12 cellular contexts compared by ENCODE assay signal in genomic region chr19:46218160-46218559, GRCh38. TPM values are rescaled to one million over a fixed set of nuclear protein-coding genes. Genes with fewer than 3 reads are reported as not detected.
DNase-seq lines count a peak whose midpoint lies in the region; ATAC-seq and TF ChIP-seq lines count a peak whose summit lies in the region.
"Had no signal": no experiment of that assay in that cellular context is flagged by ENCODE, and none has a peak within 500 bp of the region (broad histone marks: within the 10 kb centered on the region; RNA-seq: fewer than 3 reads in every experiment).

No MANE protein-coding gene starts in this region.

- intact Hi-C loops in left cardiac atrium (cut with DNase I), result no loop called here
- intact Hi-C loops in cardiac septum (cut with DNase I), result no loop called here
- intact Hi-C loops in sigmoid colon (cut with DNase I), result no loop called here

- no peaks in the 10 kb centered on the region for H3K36me3 Mint-ChIP-seq in WTC11
- H3K36me3 Mint-ChIP-seq in osteocyte (ENCODE audit: unreplicated experiment), result no peaks in the 10 kb centered on the region

- CTCF ChIA-PET in WTC11 (lab: Charles Lee), result interaction anchor here (0.6 to 1.6 kb wide), 3 partner anchors 29 to 142 kb away, joined by 3 to 13 read pairs (median 5); no protein-coding TSS in a partner anchor

- H3K27ac ChIP-seq in WERI-Rb-1, result no peak overlapping the region
- H3K27ac ChIP-seq in sigmoid colon, result no peak overlapping the region
- H3K27ac ChIP-seq: C4-2B, pancreas had no signal

- H3K27ac Mint-ChIP-seq in WTC11 (no peak overlapping the region), osteocyte (ENCODE audit: unreplicated experiment) (no peak overlapping the region)

- H3K9me3 ChIP-seq in WERI-Rb-1 (ENCODE audit: severe bottlenecking), result peaks cover 2% of the 10 kb centered on the region
- H3K9me3 ChIP-seq in sigmoid colon, result no peaks in the 10 kb centered on the region
- H3K9me3 ChIP-seq: pancreas had no signal

- H3K4me3 Mint-ChIP-seq in WTC11 (no peak overlapping the region), osteocyte (ENCODE audit: unreplicated experiment) (no peak overlapping the region)

- peaks cover 8% of the 10 kb centered on the region for H3K9me3 Mint-ChIP-seq in WTC11
- no peaks in the 10 kb centered on the region for H3K9me3 Mint-ChIP-seq in osteocyte (ENCODE audit: unreplicated experiment)

- no peak for TF ChIP-seq POLR2A in sigmoid colon (IDR thresholded peaks at IDR 0.05)

- peaks cover 0 to 17% (median 17%) of the 10 kb centered on the region in 4 donors for H3K4me1 ChIP-seq in sigmoid colon
- H3K4me1 ChIP-seq: pancreas had no signal

- TF ChIP-seq EP300 in sigmoid colon (IDR thresholded peaks at IDR 0.05), result no peak

- H3K27me3 Mint-ChIP-seq in WTC11 (ENCODE audit: low read depth) (peaks cover 11% of the 10 kb centered on the region), osteocyte (ENCODE audit: unreplicated experiment) (peaks cover 22% of the 10 kb centered on the region)

- ATAC-seq in left cardiac atrium (no peak), WTC11 (peak; percentile 61), HG03442 (IDR thresholded peaks at IDR 0.05; ENCODE audit: unreplicated experiment) (no peak)

- TF ChIP-seq CTCF in WTC11 (IDR thresholded peaks at IDR 0.05) (no peak), fibroblast of villous mesenchyme (IDR thresholded peaks at IDR 0.05; ENCODE audit: insufficient read depth, low read depth, low read length) (no peak), osteocyte (IDR thresholded peaks at IDR 0.05) (no peak), WERI-Rb-1 (IDR thresholded peaks at IDR 0.05; ENCODE audit: low read depth, low read length) (no peak), sigmoid colon (IDR thresholded peaks at IDR 0.05) (no peak)

- 23 to 29% methylated on average over 6 of the region's 6 CpGs for WGBS in sigmoid colon, 2 donors

- POLR2A ChIA-PET in WTC11 (lab: Charles Lee), result no interaction called here

- DNase-seq in left cardiac atrium (peak; percentile 31), cardiac septum (ENCODE audit: low spot score) (no peak), WTC11 (ENCODE audit: low spot score) (peak; percentile 81), fibroblast of villous mesenchyme (ENCODE audit: low read depth) (peak; percentile 35), osteocyte (ENCODE audit: extremely low spot score, unreplicated experiment) (no peak), WERI-Rb-1 (no peak), sigmoid colon (no peak)
- DNase-seq: pancreas, substantia nigra had no signal

- H3K4me3 ChIP-seq in fibroblast of villous mesenchyme (ENCODE audit: low read depth, low read length) (no peak overlapping the region), WERI-Rb-1 (ENCODE audit: low read depth, low read length) (no peak overlapping the region), sigmoid colon (no peak overlapping the region)
- H3K4me3 ChIP-seq: pancreas had no signal

- H3K4me1 Mint-ChIP-seq in WTC11 (peaks cover 3% of the 10 kb centered on the region), osteocyte (ENCODE audit: unreplicated experiment) (peaks cover 15% of the 10 kb centered on the region)

- no peaks in the 10 kb centered on the region for H3K27me3 ChIP-seq in WERI-Rb-1 (ENCODE audit: insufficient read depth, low read depth, severe bottlenecking)
- H3K27me3 ChIP-seq in sigmoid colon, result peaks cover 0 to 16% (median 0%) of the 10 kb centered on the region in 3 donors
- H3K27me3 ChIP-seq: pancreas had no signal

- H3K36me3 ChIP-seq in WERI-Rb-1 (no peaks in the 10 kb centered on the region), sigmoid colon (no peaks in the 10 kb centered on the region)
- H3K36me3 ChIP-seq: pancreas had no signal

TF ChIP-seq in WTC11, 78 proteins besides CTCF, POLR2A, EP300 and RAD21 (continues in another document):
- no peak for TF ChIP-seq ZNF263 (CRISPR knock-in tag; IDR thresholded peaks at IDR 0.05; ENCODE audit: low read depth)
- TF ChIP-seq KAT7 (CRISPR knock-in tag; IDR thresholded peaks at IDR 0.05; ENCODE audit: borderline replicate concordance), result no peak
- TF ChIP-seq ARID4B (CRISPR knock-in tag; IDR thresholded peaks at IDR 0.05; ENCODE audit: borderline replicate concordance), result peak; percentile 84
- 0 out of 2 replicates have a peak, but pooled peaks have one; percentile 44 for TF ChIP-seq FOXK1 (CRISPR knock-in tag; IDR thresholded peaks at IDR 0.05)
- TF ChIP-seq USF1 (CRISPR knock-in tag; IDR thresholded peaks at IDR 0.05), result peak; percentile 67; the same call in 1 of the 2 replicates
- TF ChIP-seq SMAD4 (CRISPR knock-in tag; IDR thresholded peaks at IDR 0.05), result peak; percentile 40; the same call in 1 of the 2 replicates
- 0 out of 2 replicates have a peak, but pooled peaks have one; percentile 57 for TF ChIP-seq ZNF281 (CRISPR knock-in tag; IDR thresholded peaks at IDR 0.05)
- no peak for TF ChIP-seq HMGA2 (CRISPR knock-in tag; IDR thresholded peaks at IDR 0.05)
- TF ChIP-seq RELA (CRISPR knock-in tag; IDR thresholded peaks at IDR 0.05; ENCODE audit: borderline replicate concordance), result no peak
- peak; percentile 72; the same call in 1 of the 2 replicates for TF ChIP-seq TEAD1 (CRISPR knock-in tag; IDR thresholded peaks at IDR 0.05)
- TF ChIP-seq NR3C1 (CRISPR knock-in tag; conservative IDR thresholded peaks at IDR 0.05; ENCODE audit: low read depth), result no peak
- TF ChIP-seq TP53 (CRISPR knock-in tag; IDR thresholded peaks at IDR 0.05), result peak; percentile 40; the same call in 1 of the 2 replicates
- TF ChIP-seq JUN (CRISPR knock-in tag; IDR thresholded peaks at IDR 0.05), result peak; percentile 63; the same call in 1 of the 2 replicates
- TF ChIP-seq ZNF232 (CRISPR knock-in tag; IDR thresholded peaks at IDR 0.05), result peak; percentile 77; the same call in 1 of the 2 replicates
- peak; percentile 47; the same call in 1 of the 2 replicates for TF ChIP-seq MAX (CRISPR knock-in tag; IDR thresholded peaks at IDR 0.05)
- 0 out of 2 replicates have a peak, but pooled peaks have one; percentile 40 for TF ChIP-seq NFE2L1 (CRISPR knock-in tag; IDR thresholded peaks at IDR 0.05)

RNA-seq across cellular contexts. Expression of gene IGFL1, which starts 11.4 kb away (rescaled TPM):
- total RNA-seq in left cardiac atrium, result not detected
- total RNA-seq in cardiac septum, result not detected
- total RNA-seq in WTC11 (2021), result not detected in 3 replicates
- total RNA-seq in fibroblast of villous mesenchyme, result not detected in 2 replicates
- not detected in 2 replicates for total RNA-seq in osteocyte
- total RNA-seq in sigmoid colon, result not detected
- polyA plus RNA-seq in sigmoid colon, result not detected
- total RNA-seq: pancreas; T-helper 2 cell treated with Interferon-gamma antibody and Interleukin-4, amounts not matched to agents 100 ng/mL and 5 ng/mL, for 36 hours had no signal
- polyA plus RNA-seq: pancreas had no signal

Comparison
In these comparisons a context has a peak if more than half of its experiments do, and no peak if none do; other contexts are left out.
1. DNase-seq: peak in left cardiac atrium (single experiment), WTC11 (single experiment) and fibroblast of villous mesenchyme (single experiment); none in cardiac septum (single experiment), osteocyte (single experiment), WERI-Rb-1 (single experiment) and sigmoid colon (single experiment).